Comparison of ENCODE assay signal across 20 cellular contexts in the genomic region with DNA sequence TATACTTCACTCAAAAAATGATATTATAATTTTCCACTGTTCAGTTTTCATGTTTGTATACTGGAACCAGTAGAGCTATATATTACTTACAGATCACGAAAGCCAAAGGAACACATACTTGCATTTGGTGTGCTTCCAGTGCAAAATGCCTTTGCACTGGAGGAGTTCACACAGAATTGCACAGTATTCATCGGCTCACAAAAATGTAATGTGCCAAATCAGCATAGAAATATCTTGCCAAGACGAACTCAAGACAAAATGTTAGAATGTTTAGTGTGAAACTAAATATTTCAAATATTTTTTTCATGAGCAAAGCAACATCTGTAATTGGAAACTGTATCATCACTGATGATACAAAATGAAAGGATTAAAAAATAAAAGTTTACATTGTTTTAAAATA.
"Had no signal": no experiment of that assay in that cellular context is flagged by ENCODE, and none has a peak within 500 bp of the region (broad histone marks: within the 10 kb centered on the region; RNA-seq: fewer than 3 reads in every experiment).

No MANE protein-coding gene starts in this region.

- H3K36me3 Mint-ChIP-seq: activated CD4-positive, alpha-beta memory T cell treated with anti-CD3 and anti-CD28 coated beads for 36 hours; activated naive CD8-positive, alpha-beta T cell treated with anti-CD3 and anti-CD28 coated beads for 36 hours; memory B cell; type B pancreatic cell had no signal

- H3K4me3 ChIP-seq: colonic mucosa, heart right ventricle, left lung, psoas muscle, right lobe of liver, spleen, suprapubic skin had no signal

- H3K4me1 Mint-ChIP-seq: activated naive CD8-positive, alpha-beta T cell treated with anti-CD3 and anti-CD28 coated beads for 36 hours; memory B cell had no signal

- H3K4me3 Mint-ChIP-seq: activated CD4-positive, alpha-beta memory T cell treated with anti-CD3 and anti-CD28 coated beads for 36 hours; activated naive CD8-positive, alpha-beta T cell treated with anti-CD3 and anti-CD28 coated beads for 36 hours; activated T-cell treated with anti-CD3 and anti-CD28 coated beads, Interleukin-2, amount 50 U/mL, for 4 hours; memory B cell; nephron progenitor cell; type B pancreatic cell had no signal

- DNase-seq: activated CD4-positive, alpha-beta memory T cell treated with anti-CD3 and anti-CD28 coated beads for 36 hours; activated effector memory CD4-positive, alpha-beta T cell treated with anti-CD3 and anti-CD28 coated beads, Interleukin-2, amount 50 U/mL, for 16 hours; activated naive CD8-positive, alpha-beta T cell treated with anti-CD3 and anti-CD28 coated beads for 36 hours; activated T-cell treated with anti-CD3 and anti-CD28 coated beads, Interleukin-2, amount 50 U/mL, for 4 hours; aorta; colonic mucosa; effector CD8-positive, alpha-beta T cell; foreskin melanocyte; heart right ventricle; left lung; nephron progenitor cell; psoas muscle; right lobe of liver; spleen; stimulated activated CD4-positive, alpha-beta T cell treated with anti-CD3 and anti-CD28 coated beads, Interleukin-1b, Interleukin-23, amount 100 ng/mL, for 48 hours; stimulated activated naive CD4-positive, alpha-beta T cell treated with Interleukin-2 at 50 U/mL for 16 hours had no signal

- H3K9me3 Mint-ChIP-seq: activated naive CD8-positive, alpha-beta T cell treated with anti-CD3 and anti-CD28 coated beads for 36 hours; memory B cell; nephron progenitor cell; type B pancreatic cell had no signal

- H3K27me3 ChIP-seq: colonic mucosa, heart right ventricle, left lung, right lobe of liver, spleen, suprapubic skin had no signal

- H3K4me1 ChIP-seq: colonic mucosa, heart right ventricle, left lung, psoas muscle, right lobe of liver, spleen, suprapubic skin had no signal

- H3K27me3 Mint-ChIP-seq: activated CD4-positive, alpha-beta memory T cell treated with anti-CD3 and anti-CD28 coated beads for 36 hours; activated naive CD8-positive, alpha-beta T cell treated with anti-CD3 and anti-CD28 coated beads for 36 hours; memory B cell; type B pancreatic cell had no signal

- H3K27ac Mint-ChIP-seq: activated CD4-positive, alpha-beta memory T cell treated with anti-CD3 and anti-CD28 coated beads for 36 hours; activated naive CD8-positive, alpha-beta T cell treated with anti-CD3 and anti-CD28 coated beads for 36 hours; memory B cell; nephron progenitor cell; type B pancreatic cell had no signal

- ATAC-seq: activated T-cell treated with anti-CD3 and anti-CD28 coated beads, Interleukin-2, amount 50 U/mL, for 4 hours; heart right ventricle; left lung; psoas muscle; right lobe of liver had no signal

- H3K27ac ChIP-seq: colonic mucosa, heart right ventricle, left lung, psoas muscle, right lobe of liver, spleen, suprapubic skin, VCaP had no signal

- H3K36me3 ChIP-seq: colonic mucosa, heart right ventricle, left lung, right lobe of liver, spleen, suprapubic skin had no signal
